ENCODE assay signal across 10 cellular contexts in the genomic region with DNA sequence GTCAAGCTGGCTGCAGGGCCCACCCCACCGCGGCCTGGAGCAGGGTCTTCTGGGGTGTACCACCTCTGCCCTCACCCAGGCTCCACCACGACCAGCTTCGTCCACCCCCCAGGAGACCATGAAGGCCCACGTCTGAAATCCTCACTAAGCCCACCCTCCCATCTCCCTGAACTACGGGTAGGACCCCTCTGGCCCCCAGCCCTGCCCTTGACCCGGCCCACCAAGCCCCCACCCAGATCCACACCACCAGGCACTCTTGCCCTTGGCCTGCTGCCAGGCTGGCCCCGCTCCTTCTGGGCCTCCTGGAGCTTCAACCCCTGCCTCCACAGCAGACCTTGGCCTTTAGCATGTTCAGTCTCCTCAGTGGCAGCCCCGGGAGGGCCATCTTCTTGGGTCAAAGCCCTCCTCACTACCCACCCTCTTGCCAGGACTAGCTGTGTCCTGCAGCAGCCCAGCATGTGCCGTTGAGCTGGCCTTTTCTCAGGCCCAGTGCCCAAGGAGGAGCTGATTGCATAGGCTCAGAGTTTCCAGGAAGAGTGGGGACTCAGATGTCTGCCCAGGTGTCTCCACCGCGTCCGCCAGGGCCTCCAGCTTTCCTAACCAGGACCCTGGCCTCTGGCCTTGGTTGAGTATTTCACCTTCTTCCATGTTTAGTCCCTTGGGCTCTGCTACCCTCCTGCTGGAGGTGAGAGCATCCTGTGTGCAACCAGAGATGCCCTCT. TPM values are rescaled to one million over a fixed set of nuclear protein-coding genes. Genes with fewer than 3 reads are reported as not detected.
DNase-seq lines count a peak whose midpoint lies in the region; ATAC-seq and TF ChIP-seq lines count a peak whose summit lies in the region.
"Had no signal": no experiment of that assay in that cellular context is flagged by ENCODE, and none has a peak within 500 bp of the region (broad histone marks: within the 10 kb centered on the region; RNA-seq: fewer than 3 reads in every experiment).

No MANE protein-coding gene starts in this region.

- no peaks in the 10 kb centered on the region for H3K36me3 Mint-ChIP-seq in activated naive CD8-positive, alpha-beta T cell
- no peaks in the 10 kb centered on the region for H3K36me3 Mint-ChIP-seq in activated naive CD8-positive, alpha-beta T cell treated with anti-CD3 and anti-CD28 coated beads for 36 hours
- H3K36me3 Mint-ChIP-seq: CD4-positive, alpha-beta memory T cell had no signal

- no peaks in the 10 kb centered on the region for H3K36me3 ChIP-seq in lower lobe of right lung
- no peaks in the 10 kb centered on the region for H3K36me3 ChIP-seq in vagina

- H3K27ac ChIP-seq in lower lobe of right lung (no peak overlapping the region), vagina (no peak overlapping the region)

- no peaks in the 10 kb centered on the region for H3K9me3 Mint-ChIP-seq in activated naive CD8-positive, alpha-beta T cell (ENCODE audit: low read depth)
- H3K9me3 Mint-ChIP-seq in activated naive CD8-positive, alpha-beta T cell treated with anti-CD3 and anti-CD28 coated beads for 36 hours = peaks cover 1% of the 10 kb centered on the region

- peak overlapping the region; percentile 38 for H3K4me3 Mint-ChIP-seq in activated naive CD8-positive, alpha-beta T cell
- no peak overlapping the region for H3K4me3 Mint-ChIP-seq in activated naive CD8-positive, alpha-beta T cell treated with anti-CD3 and anti-CD28 coated beads for 36 hours

- intact Hi-C loops in lower lobe of right lung (cut with DNase I) = no loop called here
- intact Hi-C loops in vagina (cut with DNase I) = loop anchor here (5.0 kb wide), 1 partner anchor 56 kb away; the partner anchor contains the start of gene KLHL17

- no peak overlapping the region for H3K27ac Mint-ChIP-seq in activated naive CD8-positive, alpha-beta T cell
- H3K27ac Mint-ChIP-seq in activated naive CD8-positive, alpha-beta T cell treated with anti-CD3 and anti-CD28 coated beads for 36 hours = no peak overlapping the region

- H3K27me3 Mint-ChIP-seq in activated naive CD8-positive, alpha-beta T cell = peaks cover 9% of the 10 kb centered on the region
- peaks cover 49% of the 10 kb centered on the region for H3K27me3 Mint-ChIP-seq in activated naive CD8-positive, alpha-beta T cell treated with anti-CD3 and anti-CD28 coated beads for 36 hours

- TF ChIP-seq POLR2A in vagina (IDR thresholded peaks at IDR 0.05) = no peak

- H3K9me3 ChIP-seq in lower lobe of right lung (no peaks in the 10 kb centered on the region), vagina (no peaks in the 10 kb centered on the region)

- H3K4me3 ChIP-seq in lower lobe of right lung = no peak overlapping the region
- H3K4me3 ChIP-seq in vagina = no peak overlapping the region

- TF ChIP-seq CTCF in lower lobe of right lung (IDR thresholded peaks at IDR 0.05) = no peak
- TF ChIP-seq CTCF in vagina (IDR thresholded peaks at IDR 0.05) = no peak

- H3K4me1 Mint-ChIP-seq in activated naive CD8-positive, alpha-beta T cell (ENCODE audit: low read depth) = peaks cover 4% of the 10 kb centered on the region
- peaks cover 7% of the 10 kb centered on the region for H3K4me1 Mint-ChIP-seq in activated naive CD8-positive, alpha-beta T cell treated with anti-CD3 and anti-CD28 coated beads for 36 hours

- H3K27me3 ChIP-seq in lower lobe of right lung (ENCODE audit: low read depth) (peaks cover 20% of the 10 kb centered on the region), vagina (no peaks in the 10 kb centered on the region)

- H3K4me1 ChIP-seq in lower lobe of right lung (peaks cover 23% of the 10 kb centered on the region), vagina (peaks cover 10% of the 10 kb centered on the region)

- ATAC-seq in lower lobe of right lung = no peak
- no peak for ATAC-seq in GM19023 (IDR thresholded peaks at IDR 0.05; ENCODE audit: unreplicated experiment)
- ATAC-seq in GM21447 (IDR thresholded peaks at IDR 0.05; ENCODE audit: unreplicated experiment) = no peak

- DNase-seq in activated naive CD8-positive, alpha-beta T cell treated with anti-CD3 and anti-CD28 coated beads for 36 hours = no peak
- peak; percentile 53 for DNase-seq in activated CD8-positive, alpha-beta memory T cell treated with anti-CD3 and anti-CD28 coated beads, Interleukin-2, amount 50 U/mL, for 48 hours
- DNase-seq in lower lobe of right lung = peak; percentile 47
- peak; percentile 83 to 92 for DNase-seq in vagina (ENCODE audit: extremely low spot score in 2 of 2)
- DNase-seq in NCI-H748 treated with DMSO at 0.1 percent for 48 hours (lab: John Stamatoyannopoulos, UW) = no peak
- DNase-seq: cerebellar nuclear complex had no signal

RNA-seq across cellular contexts. Expression of gene SAMD11, which starts 17.8 kb away (rescaled TPM):
- total RNA-seq in activated naive CD8-positive, alpha-beta T cell treated with anti-CD3 and anti-CD28 coated beads for 36 hours = not detected
- total RNA-seq in lower lobe of right lung (2.2 TPM), vagina (33.9 TPM)
- total RNA-seq: CD4-positive, alpha-beta memory T cell had no signal

RNA-seq across cellular contexts. Expression of gene NOC2L, which starts 53.1 kb away (rescaled TPM):
- 100 to 1,000 TPM; 176 to 185 TPM for total RNA-seq in activated naive CD8-positive, alpha-beta T cell treated with anti-CD3 and anti-CD28 coated beads for 36 hours
- total RNA-seq in lower lobe of right lung (46.5 TPM), vagina (42.5 TPM)

RNA-seq across cellular contexts. Expression of gene KLHL17, which starts 54.4 kb away (rescaled TPM):
- 10 to 100 TPM; 19.5 to 22.5 TPM for total RNA-seq in activated naive CD8-positive, alpha-beta T cell treated with anti-CD3 and anti-CD28 coated beads for 36 hours
- 17.0 TPM for total RNA-seq in lower lobe of right lung
- total RNA-seq in vagina = 19.6 TPM

Comparison
In these comparisons a context has a peak if more than half of its experiments do, and no peak if none do; other contexts are left out.
1. DNase-seq: peak in activated CD8-positive, alpha-beta memory T cell treated with anti-CD3 and anti-CD28 coated beads, Interleukin-2, amount 50 U/mL, for 48 hours (single experiment), lower lobe of right lung (single experiment) and vagina (2 of 2); none in activated naive CD8-positive, alpha-beta T cell treated with anti-CD3 and anti-CD28 coated beads for 36 hours (single experiment) and NCI-H748 treated with DMSO at 0.1 percent for 48 hours (single experiment).
2. RNA of gene SAMD11, which starts 17.8 kb away (total RNA-seq): 33.9 TPM in vagina (single experiment); 2.2 TPM in lower lobe of right lung (single experiment) and not detected in activated naive CD8-positive, alpha-beta T cell treated with anti-CD3 and anti-CD28 coated beads for 36 hours; every median in the first group is over 10 times any median in the second.